8 cellular contexts compared by ENCODE assay signal in the genomic region with DNA sequence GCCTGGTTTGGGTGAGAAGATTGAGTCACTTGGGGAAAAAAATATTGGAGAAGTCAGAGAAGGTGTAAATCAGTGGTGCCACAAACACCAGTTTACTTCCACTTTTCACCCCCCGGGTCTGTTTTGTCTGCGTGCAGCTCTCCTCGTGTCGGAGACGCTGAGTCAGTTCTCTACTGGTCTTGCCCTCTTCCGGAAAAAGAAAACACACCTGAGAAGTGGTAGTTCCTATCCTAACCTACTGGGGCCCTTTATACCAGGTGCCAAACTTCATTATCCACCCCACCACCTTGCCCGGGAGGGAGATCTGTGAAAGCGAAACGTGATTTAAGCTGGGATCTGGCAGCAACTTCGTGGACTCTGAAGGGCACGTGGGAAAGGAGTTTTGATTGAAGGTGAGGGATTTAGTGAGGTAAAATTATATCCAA. TPM values are rescaled to one million over a fixed set of nuclear protein-coding genes. Genes with fewer than 3 reads are reported as not detected.
DNase-seq lines count a peak whose midpoint lies in the region; ATAC-seq, FAIRE-seq and TF ChIP-seq lines count a peak whose summit lies in the region.

No MANE protein-coding gene starts in this region.

- 92% methylated on average over 11 of the region's 11 CpGs for WGBS in HepG2 (ENCODE audit: low lambda C conversion rate)

- peaks cover 24% of the 10 kb centered on the region for H4K20me1 ChIP-seq in HepG2 (ENCODE audit: insufficient read depth, low read length)

- peak overlapping the region; percentile 89 for H3K4me3 ChIP-seq in GM08714 (ENCODE audit: low read length)
- peak overlapping the region; percentile 89 for H3K4me3 ChIP-seq in LNCaP clone FGC (ENCODE audit: low read depth, low read length)
- peak overlapping the region; percentile 70 to 97 (median 75) for H3K4me3 ChIP-seq in breast epithelium
- H3K4me3 ChIP-seq in HepG2 (replicated peaks in 1 of 3; ENCODE audit: insufficient read depth in 1 of 3, low read depth in 2 of 3, low read length in 3 of 3) = peak overlapping the region; percentile 57 to 84 (median 83)

- FAIRE-seq in HepG2 (lab: Jason Lieb, UNC) = no peak

- no TSS peak for BruUV-seq in HepG2 (replicated peaks; lab: Mats Ljungman, UMichigan)

- no peak overlapping the region for H2AFZ ChIP-seq in HepG2 (ENCODE audit: low read length)

- CTCF ChIA-PET in HepG2 (lab: Yijun Ruan, JAX; ENCODE audit: low intra/inter-chr PET ratio, low total read pairs) = no interaction called here

- TF ChIP-seq POLR2A in breast epithelium (IDR thresholded peaks at IDR 0.05) (no peak), HepG2 (IDR thresholded peaks at IDR 0.05; ENCODE audit: insufficient read depth in 1 of 2, low read depth in 2 of 2, low read length in 2 of 2) (no peak; a peak in 1 of 4 replicates)

- H3K36me3 ChIP-seq in breast epithelium (no peaks in the 10 kb centered on the region), HepG2 (replicated peaks in 1 of 2; ENCODE audit: control insufficient read depth in 1 of 2, insufficient read depth in 2 of 2, low read length in 2 of 2) (no peaks in the 10 kb centered on the region)

- H3K79me2 ChIP-seq in HepG2 (ENCODE audit: insufficient read depth, low read length) = peaks cover 43% of the 10 kb centered on the region

- peak overlapping the region; percentile 72 for H3K9ac ChIP-seq in HepG2 (ENCODE audit: insufficient read depth, low read depth, low read length)

- TF ChIP-seq RAD21 in HepG2 (CRISPR knock-in tag; IDR thresholded peaks at IDR 0.05) = no peak

- TF ChIP-seq CTCF in LNCaP clone FGC (IDR thresholded peaks at IDR 0.05; ENCODE audit: control insufficient read depth, extremely low read depth, insufficient read depth) = no peak
- TF ChIP-seq CTCF in breast epithelium (IDR thresholded peaks at IDR 0.05) = peak in 1 of 3 donors; percentile 31
- no peak for TF ChIP-seq CTCF in HepG2 (CRISPR knock-in tag; IDR thresholded peaks at IDR 0.05)

- POLR2A ChIA-PET in HepG2 (lab: Yijun Ruan, JAX) = interaction anchor here (1.5 to 2.5 kb wide), 3 partner anchors 20 to 160 kb away, joined by 6 to 13 read pairs (median 7); partner anchors contain the start of gene SWT1

- peaks cover 0 to 5% of the 10 kb centered on the region in 2 donors for H3K4me1 ChIP-seq in breast epithelium
- H3K4me1 ChIP-seq in HepG2 (ENCODE audit: insufficient read depth, low read length) = peaks cover 43% of the 10 kb centered on the region

- H3K27me3 ChIP-seq in breast epithelium (no peaks in the 10 kb centered on the region), HepG2 (ENCODE audit: control insufficient read depth in 1 of 2, insufficient read depth in 2 of 2, low read length in 2 of 2) (no peaks in the 10 kb centered on the region)

- H3K27ac ChIP-seq in breast epithelium (peak overlapping the region; percentile 89 to 91), HepG2 (ENCODE audit: extremely low read length, insufficient read depth, low read length) (peak overlapping the region; percentile 92)

- H3K9me3 ChIP-seq in breast epithelium = no peaks in the 10 kb centered on the region
- H3K9me3 ChIP-seq in HepG2 (ENCODE audit: low read length) = no peaks in the 10 kb centered on the region

- intact Hi-C loops in breast epithelium (cut with DNase I; ENCODE audit: low total_unique reads) (no loop called here), HepG2 (cut with micrococcal nuclease; ENCODE audit: unreplicated experiment) (loop anchor here (2.0 to 5.0 kb wide), 3 partner anchors 161 to 364 kb away; partner anchors contain the start of genes SWT1 and TRMT1L)

- no peak for TF ChIP-seq EP300 in HepG2 (IDR thresholded peaks at IDR 0.05; ENCODE audit: low read depth in 2 of 2, low read length in 2 of 2)
- no peak for TF ChIP-seq EP300 in HepG2 (CRISPR knock-in tag; IDR thresholded peaks at IDR 0.05; ENCODE audit: borderline replicate concordance)

- ATAC-seq in GM21825 (IDR thresholded peaks at IDR 0.05; ENCODE audit: unreplicated experiment) (peak; percentile 41), HepG2 (no peak)

- H3K4me2 ChIP-seq in HepG2 (ENCODE audit: low read depth, low read length) = peak overlapping the region; percentile 92

- in situ Hi-C loops in HepG2 (cut with HindIII; ENCODE audit: extremely low pct_ligation_motif_present, low pct_unique_long_range_greater_than_20kb) = loop anchor here (10.0 kb wide), 1 partner anchor 367 kb away; no protein-coding TSS in a partner anchor

- DNase-seq in LNCaP clone FGC (ENCODE audit: low read depth) (no peak), T-helper 22 cell (ENCODE audit: low read depth) (peak; percentile 64), breast epithelium (ENCODE audit: low spot score in 2 of 2) (peak in 1 of 2 donors; percentile 41), HepG2 (ENCODE audit: low spot score) (no peak), DMS 273 (lab: John Stamatoyannopoulos, UW; ENCODE audit: unreplicated experiment) (no peak)
- DNase-seq in stimulated activated CD4-positive, alpha-beta T cell treated with anti-CD3 and anti-CD28 coated beads, TNF-alpha, amount 100 ng/mL, for 4 hours (ENCODE audit: low read depth in 3 of 3) = peak; percentile 38 to 71 (median 60)

TF ChIP-seq in HepG2, 621 proteins besides CTCF, POLR2A, EP300 and RAD21 (continues in another document):
- TF ChIP-seq ZNF687 (CRISPR knock-in tag; IDR thresholded peaks at IDR 0.05) = no peak
- TF ChIP-seq ZNF607 (CRISPR knock-in tag; IDR thresholded peaks at IDR 0.05; ENCODE audit: borderline replicate concordance) = no peak
- TF ChIP-seq, protein P1, sequence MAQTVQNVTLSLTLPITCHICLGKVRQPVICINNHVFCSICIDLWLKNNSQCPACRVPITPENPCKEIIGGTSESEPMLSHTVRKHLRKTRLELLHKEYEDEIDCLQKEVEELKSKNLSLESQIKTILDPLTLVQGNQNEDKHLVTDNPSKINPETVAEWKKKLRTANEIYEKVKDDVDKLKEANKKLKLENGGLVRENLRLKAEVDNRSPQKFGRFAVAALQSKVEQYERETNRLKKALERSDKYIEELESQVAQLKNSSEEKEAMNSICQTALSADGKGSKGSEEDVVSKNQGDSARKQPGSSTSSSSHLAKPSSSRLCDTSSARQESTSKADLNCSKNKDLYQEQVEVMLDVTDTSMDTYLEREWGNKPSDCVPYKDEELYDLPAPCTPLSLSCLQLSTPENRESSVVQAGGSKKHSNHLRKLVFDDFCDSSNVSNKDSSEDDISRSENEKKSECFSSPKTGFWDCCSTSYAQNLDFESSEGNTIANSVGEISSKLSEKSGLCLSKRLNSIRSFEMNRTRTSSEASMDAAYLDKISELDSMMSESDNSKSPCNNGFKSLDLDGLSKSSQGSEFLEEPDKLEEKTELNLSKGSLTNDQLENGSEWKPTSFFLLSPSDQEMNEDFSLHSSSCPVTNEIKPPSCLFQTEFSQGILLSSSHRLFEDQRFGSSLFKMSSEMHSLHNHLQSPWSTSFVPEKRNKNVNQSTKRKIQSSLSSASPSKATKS (CRISPR knock-in tag; IDR thresholded peaks at IDR 0.05) = 0 out of 2 replicates have a peak, but pooled peaks have one; percentile 0

RNA-seq across cellular contexts. Expression of gene IVNS1ABP, which starts 0.9 kb away (rescaled TPM):
- 10 to 100 TPM; 51.0 to 92.9 (median 91.1) TPM for total RNA-seq in breast epithelium
- total RNA-seq in HepG2 (2016; rRNA removed; fragmentation: Illumina TruSeq; extraction: Trizol) = 41.6 and 51.7 TPM in 2 replicates
- total RNA-seq in HepG2 (2016; cell fraction: cytosol; rRNA removed; fragmentation: Illumina TruSeq; extraction: Trizol; ENCODE audit: low read depth) = 9.0 and 9.3 TPM in 2 replicates
- 41.9 and 52.5 TPM in 2 replicates for total RNA-seq in HepG2 (2016; cell fraction: insoluble cytoplasmic fraction; rRNA removed; fragmentation: Illumina TruSeq; extraction: Trizol)
- total RNA-seq in HepG2 (2016; cell fraction: membrane; rRNA removed; fragmentation: Illumina TruSeq; extraction: Trizol) = 19.8 and 21.2 TPM in 2 replicates
- total RNA-seq in HepG2 (2016; cell fraction: nucleus; rRNA removed; fragmentation: Illumina TruSeq; extraction: Trizol) = 119 and 126 TPM in 2 replicates
- polyA plus RNA-seq in HepG2 (2011; rRNA removed) = 38.2 and 49.1 TPM in 2 replicates
- 11.5 and 17.3 TPM in 2 replicates for polyA plus RNA-seq in HepG2 (2011; cell fraction: cytosol; rRNA removed)
- polyA plus RNA-seq in HepG2 (2011; cell fraction: nucleus; rRNA removed) = 83.0 and 93.5 TPM in 2 replicates
- 40.9 and 57.2 TPM in 2 replicates for polyA plus RNA-seq in HepG2 (2012)
- polyA plus RNA-seq in HepG2 (2016; cell fraction: cytosol; fragmentation: Illumina TruSeq; extraction: Trizol; ENCODE audit: low read depth) = 2.8 and 3.5 TPM in 2 replicates
- polyA plus RNA-seq in HepG2 (2016; cell fraction: insoluble cytoplasmic fraction; fragmentation: Illumina TruSeq; extraction: Trizol; ENCODE audit: low read depth) = 38.7 and 40.0 TPM in 2 replicates
- 9.3 and 11.3 TPM in 2 replicates for polyA plus RNA-seq in HepG2 (2016; cell fraction: membrane; fragmentation: Illumina TruSeq; extraction: Trizol; ENCODE audit: low read depth)
- 65.5 and 70.1 TPM in 2 replicates for polyA plus RNA-seq in HepG2 (2016; cell fraction: nucleus; fragmentation: Illumina TruSeq; extraction: Trizol; ENCODE audit: insufficient read depth, low read depth)
- 35.4 and 52.1 TPM in 2 replicates for polyA minus RNA-seq in HepG2 (2011; rRNA and poly(A)+ RNA removed; ENCODE audit: low replicate concordance)
- 15.7 and 16.1 TPM in 2 replicates for polyA minus RNA-seq in HepG2 (2011; cell fraction: cytosol; rRNA and poly(A)+ RNA removed)
- polyA minus RNA-seq in HepG2 (2011; cell fraction: nucleus; rRNA and poly(A)+ RNA removed) = 378 and 394 TPM in 2 replicates

Comparison
In these comparisons a context has a peak if more than half of its experiments do, and no peak if none do; other contexts are left out.
1. DNase-seq: peak in T-helper 22 cell (single experiment) and stimulated activated CD4-positive, alpha-beta T cell treated with anti-CD3 and anti-CD28 coated beads, TNF-alpha, amount 100 ng/mL, for 4 hours (3 of 3); none in LNCaP clone FGC (single experiment), HepG2 (single experiment) and DMS 273 (single experiment).
2. Peak in every context shown above with its lines, with median percentiles within 50 percentile points of each other: H3K4me3 ChIP-seq.